ENCODE assay signal across 21 cellular contexts in genomic region chr5:135934939-135935338, GRCh38. TPM values are rescaled to one million over a fixed set of nuclear protein-coding genes. Genes with fewer than 3 reads are reported as not detected.
DNase-seq lines count a peak whose midpoint lies in the region; ATAC-seq and TF ChIP-seq lines count a peak whose summit lies in the region.
"Had no signal": no experiment of that assay in that cellular context is flagged by ENCODE, and none has a peak within 500 bp of the region (broad histone marks: within the 10 kb centered on the region; RNA-seq: fewer than 3 reads in every experiment).

No MANE protein-coding gene starts in this region.

- peaks cover 0 to 11% of the 10 kb centered on the region in 2 experiments; a peak in 1 of 3 replicates for H3K36me3 ChIP-seq in HEK293 (ENCODE audit: control insufficient read depth in 2 of 2, insufficient read depth in 1 of 2, low read length in 2 of 2)
- H3K36me3 ChIP-seq: vagina had no signal

- POLR2A ChIA-PET in HEK293 (lab: Yijun Ruan, JAX): no interaction called here

- ATAC-seq in SK-N-SH treated with all-trans-retinoic acid at 6 μM for 48 hours (peak; percentile 59), GM19455 (IDR thresholded peaks at IDR 0.05; ENCODE audit: unreplicated experiment) (no peak)
- ATAC-seq: natural killer cell had no signal

- no peak overlapping the region for H3K27ac ChIP-seq in HEK293 (ENCODE audit: extremely low read depth, low read depth, low read length)
- H3K27ac ChIP-seq: C4-2B, epithelial cell of prostate, vagina had no signal

- no peak for TF ChIP-seq CTCF in HEK293 (tag by site-specific recombination; IDR thresholded peaks at IDR 0.05)
- TF ChIP-seq CTCF in fibroblast of pulmonary artery (IDR thresholded peaks at IDR 0.05; ENCODE audit: low read length, missing control alignments): no peak

- CTCF ChIA-PET in HEK293 (lab: Yijun Ruan, JAX): interaction anchor here (0.8 to 1.0 kb wide), 2 partner anchors 8 to 104 kb away, joined by 3 to 5 read pairs; no protein-coding TSS in a partner anchor

- H3K4me3 ChIP-seq in HEK293 (ENCODE audit: low read depth, low read length): no peak overlapping the region
- H3K4me3 ChIP-seq in fibroblast of pulmonary artery (replicated peaks; ENCODE audit: low read depth, low read length): no peak overlapping the region
- H3K4me3 ChIP-seq: vagina had no signal

- peaks cover 4% of the 10 kb centered on the region; the same call in 1 of the 2 replicates for H3K4me1 ChIP-seq in HEK293 (ENCODE audit: control insufficient read depth, insufficient read depth, low read length)
- H3K4me1 ChIP-seq: vagina had no signal

- H3K9me3 ChIP-seq in HEK293 (ENCODE audit: control insufficient read depth, insufficient read depth, low read depth, low read length): no peaks in the 10 kb centered on the region
- H3K9me3 ChIP-seq: vagina had no signal

- DNase-seq in fibroblast of pulmonary artery (ENCODE audit: low read depth): peak; percentile 41
- DNase-seq in renal cortical epithelial cell (ENCODE audit: low read depth): peak; percentile 57
- DNase-seq in effector CD4-positive, alpha-beta T cell: no peak
- no peak for DNase-seq in SIG-M5 (lab: John Stamatoyannopoulos, UW)
- DNase-seq: activated CD4-positive, alpha-beta T cell treated with anti-CD3 and anti-CD28 coated beads, Interleukin-2, amount 50 U/mL, for 1 hour; activated naive CD4-positive, alpha-beta T cell treated with Interleukin-2 at 50 U/mL for 16 hours; aorta; natural killer cell; NCI-H1092; NCI-H2081 treated with DMSO at 0.1 percent for 48 hours; NCI-H510A treated with DMSO at 0.1 percent for 48 hours; substantia nigra had no signal

TF ChIP-seq in HEK293, 187 proteins besides CTCF, POLR2A, EP300 and RAD21:
- peak; percentile 85 for TF ChIP-seq REST (tag by site-specific recombination; IDR thresholded peaks at IDR 0.05)
- no peak for TF ChIP-seq ZNF221 (tag by site-specific recombination; IDR thresholded peaks at IDR 0.05; ENCODE audit: borderline replicate concordance)

TF ChIP-seq in SK-N-SH treated with all-trans-retinoic acid at 6 μM for 48 hours, 23 proteins besides CTCF, POLR2A, EP300 and RAD21:
- no peak for TF ChIP-seq OSR1 (CRISPR knock-in tag; IDR thresholded peaks at IDR 0.05)

RNA-seq across cellular contexts. Expression of gene LECT2, which starts 19.8 kb away (rescaled TPM):
- total RNA-seq in renal cortical epithelial cell: not detected in 2 replicates
- total RNA-seq: aorta, glomerular endothelial cell, lung microvascular endothelial cell, natural killer cell, posterior vena cava, vagina had no signal

RNA-seq across cellular contexts. Expression of gene IL9, which starts 39.3 kb away (rescaled TPM):
- not detected in 2 replicates for total RNA-seq in renal cortical epithelial cell
- total RNA-seq: aorta, glomerular endothelial cell, lung microvascular endothelial cell, natural killer cell, posterior vena cava, vagina had no signal

Comparison
In these comparisons a context has a peak if more than half of its experiments do, and no peak if none do; other contexts are left out.
1. DNase-seq: peak in fibroblast of pulmonary artery (single experiment) and renal cortical epithelial cell (single experiment); none in effector CD4-positive, alpha-beta T cell (single experiment) and SIG-M5 (single experiment).